ENCODE assay signal across 19 cellular contexts in the genomic region with DNA sequence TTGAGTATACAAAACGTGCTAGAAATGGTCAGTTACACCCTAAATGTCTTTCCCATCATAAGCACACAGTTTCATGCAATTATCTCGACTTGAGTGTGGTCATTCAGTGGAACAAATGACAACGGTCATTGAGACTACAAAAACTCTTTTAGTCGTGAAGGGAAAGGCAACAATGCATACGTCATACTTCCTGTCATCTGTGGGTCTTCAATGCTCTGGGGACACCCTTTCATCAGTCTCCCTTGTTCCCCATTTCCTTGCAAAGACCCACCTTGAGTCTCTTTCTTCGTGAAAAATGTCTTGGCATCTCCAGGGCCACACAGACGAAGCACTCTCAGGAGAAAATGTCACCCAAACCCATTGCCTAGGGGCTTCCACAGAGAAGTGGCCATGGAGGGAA.
DNase-seq lines count a peak whose midpoint lies in the region; ATAC-seq and TF ChIP-seq lines count a peak whose summit lies in the region.
"Had no signal": no experiment of that assay in that cellular context is flagged by ENCODE, and none has a peak within 500 bp of the region (broad histone marks: within the 10 kb centered on the region; RNA-seq: fewer than 3 reads in every experiment).

No MANE protein-coding gene starts in this region.

- TF ChIP-seq CTCF in GM13976 (IDR thresholded peaks at IDR 0.05; ENCODE audit: borderline replicate concordance, control extremely low read depth, extremely low read depth, insufficient read depth, missing control alignments) (no peak), tibial nerve (IDR thresholded peaks at IDR 0.05) (no peak)

- H3K4me1 Mint-ChIP-seq in activated CD8-positive, alpha-beta memory T cell treated with anti-CD3 and anti-CD28 coated beads, Interleukin-2, amount 10 ng/mL, durations not matched to agents 7 days and 5 days = peaks cover 82% of the 10 kb centered on the region
- peaks cover 38 to 59% (median 43%) of the 10 kb centered on the region in 3 donors for H3K4me1 Mint-ChIP-seq in IgD-negative memory B cell
- H3K4me1 Mint-ChIP-seq in naive B cell = peaks cover 6 to 13% (median 7%) of the 10 kb centered on the region in 3 donors

- H3K36me3 Mint-ChIP-seq in activated CD8-positive, alpha-beta memory T cell treated with anti-CD3 and anti-CD28 coated beads, Interleukin-2, amount 10 ng/mL, durations not matched to agents 7 days and 5 days = peaks cover 58% of the 10 kb centered on the region
- H3K36me3 Mint-ChIP-seq in IgD-negative memory B cell (no peaks in the 10 kb centered on the region), naive B cell (no peaks in the 10 kb centered on the region)

- no peak overlapping the region for H3K4me3 ChIP-seq in tibial nerve
- H3K4me3 ChIP-seq: A549, ascending aorta, SK-N-MC had no signal

- H3K36me3 ChIP-seq in tibial nerve = peaks cover 0 to 5% (median 0%) of the 10 kb centered on the region in 3 donors
- H3K36me3 ChIP-seq: ascending aorta had no signal

- H3K9me3 ChIP-seq in tibial nerve = no peaks in the 10 kb centered on the region
- H3K9me3 ChIP-seq: A549, ascending aorta had no signal

- H3K4me1 ChIP-seq in tibial nerve = no peaks in the 10 kb centered on the region

- no peak for DNase-seq in activated CD8-positive, alpha-beta memory T cell treated with anti-CD3 and anti-CD28 coated beads, Interleukin-2, amount 10 ng/mL, durations not matched to agents 7 days and 5 days
- DNase-seq in activated CD8-positive, alpha-beta memory T cell treated with anti-CD3 and anti-CD28 coated beads for 24 hours = no peak
- DNase-seq in GM13976 (ENCODE audit: low spot score) = peak; percentile 36
- no peak for DNase-seq in naive B cell
- DNase-seq in anterior cingulate cortex (lab: John Stamatoyannopoulos, UW) = no peak
- no peak for DNase-seq in tibial nerve (ENCODE audit: low spot score in 2 of 2)
- no peak for DNase-seq in cardiac septum (ENCODE audit: low spot score)
- DNase-seq: activated CD4-positive, alpha-beta T cell treated with anti-CD3 and anti-CD28 coated beads, Interleukin-2, amount 10 ng/mL, durations not matched to agents 7 days and 5 days; EL; HCEC 1CT; islet precursor cell; Karpas-422; NCI-H1417; retina; stimulated activated CD4-positive, alpha-beta T cell treated with anti-CD3 and anti-CD28 coated beads, Interleukin-15, amount 100 ng/mL, for 24 hours had no signal

- H3K9me3 Mint-ChIP-seq in activated CD8-positive, alpha-beta memory T cell treated with anti-CD3 and anti-CD28 coated beads, Interleukin-2, amount 10 ng/mL, durations not matched to agents 7 days and 5 days (ENCODE audit: low read depth) = no peaks in the 10 kb centered on the region
- H3K9me3 Mint-ChIP-seq in IgD-negative memory B cell (no peaks in the 10 kb centered on the region), naive B cell (peaks cover 0 to under 1% (median 0%) of the 10 kb centered on the region in 7 donors)

- no peak overlapping the region for H3K27ac ChIP-seq in tibial nerve
- H3K27ac ChIP-seq: A549, ascending aorta, SK-N-MC had no signal

- in situ Hi-C loops in GM13976 (cut with MboI; ENCODE audit: low sequenced_read_pairs, unreplicated experiment) = no loop called here

- ATAC-seq in activated CD8-positive, alpha-beta memory T cell treated with anti-CD3 and anti-CD28 coated beads, Interleukin-2, amount 10 ng/mL, durations not matched to agents 7 days and 5 days = no peak
- peak; percentile 31 to 50 for ATAC-seq in naive B cell (ENCODE audit: low read depth in 2 of 2)
- ATAC-seq: A549 had no signal

- TF ChIP-seq POLR2A in tibial nerve (IDR thresholded peaks at IDR 0.05) = no peak

- H3K27ac Mint-ChIP-seq in activated CD8-positive, alpha-beta memory T cell treated with anti-CD3 and anti-CD28 coated beads, Interleukin-2, amount 10 ng/mL, durations not matched to agents 7 days and 5 days = peak overlapping the region; percentile 58
- peak overlapping the region in 2 of 3 donors; percentile 50 to 57 for H3K27ac Mint-ChIP-seq in IgD-negative memory B cell
- H3K27ac Mint-ChIP-seq in naive B cell = peak overlapping the region in 2 of 6 donors; percentile 39 to 67
- H3K27ac Mint-ChIP-seq: activated CD4-positive, alpha-beta T cell treated with anti-CD3 and anti-CD28 coated beads, Interleukin-2, amount 10 ng/mL, durations not matched to agents 7 days and 5 days had no signal

- no peaks in the 10 kb centered on the region for H3K27me3 Mint-ChIP-seq in activated CD8-positive, alpha-beta memory T cell treated with anti-CD3 and anti-CD28 coated beads, Interleukin-2, amount 10 ng/mL, durations not matched to agents 7 days and 5 days
- H3K27me3 Mint-ChIP-seq in IgD-negative memory B cell = peaks cover 5% of the 10 kb centered on the region
- peaks cover 0 to 12% (median 6%) of the 10 kb centered on the region in 3 donors for H3K27me3 Mint-ChIP-seq in naive B cell
- H3K27me3 Mint-ChIP-seq: activated CD4-positive, alpha-beta T cell treated with anti-CD3 and anti-CD28 coated beads, Interleukin-2, amount 10 ng/mL, durations not matched to agents 7 days and 5 days had no signal

- CTCF ChIA-PET in activated CD8-positive, alpha-beta memory T cell treated with anti-CD3 and anti-CD28 coated beads, Interleukin-2, amount 10 ng/mL, durations not matched to agents 7 days and 5 days (lab: Charles Lee) = no interaction called here

- intact Hi-C loops in cardiac septum (cut with DNase I) = no loop called here

- H3K27me3 ChIP-seq in tibial nerve = no peaks in the 10 kb centered on the region
- H3K27me3 ChIP-seq: ascending aorta had no signal

- no peak for TF ChIP-seq EP300 in tibial nerve (IDR thresholded peaks at IDR 0.05)

- WGBS in tibial nerve, 2 donors = 62 to 70% methylated on average over 7 of the region's 7 CpGs

- no peak overlapping the region for H3K4me3 Mint-ChIP-seq in activated CD8-positive, alpha-beta memory T cell treated with anti-CD3 and anti-CD28 coated beads, Interleukin-2, amount 10 ng/mL, durations not matched to agents 7 days and 5 days
- H3K4me3 Mint-ChIP-seq in IgD-negative memory B cell (peak overlapping the region in 2 of 4 donors; percentile 57 to 75), naive B cell (peak overlapping the region in 1 of 8 donors; percentile 19)
- H3K4me3 Mint-ChIP-seq: activated CD4-positive, alpha-beta T cell treated with anti-CD3 and anti-CD28 coated beads, Interleukin-2, amount 10 ng/mL, durations not matched to agents 7 days and 5 days had no signal
